6 cellular contexts compared by ENCODE assay signal in the genomic region with DNA sequence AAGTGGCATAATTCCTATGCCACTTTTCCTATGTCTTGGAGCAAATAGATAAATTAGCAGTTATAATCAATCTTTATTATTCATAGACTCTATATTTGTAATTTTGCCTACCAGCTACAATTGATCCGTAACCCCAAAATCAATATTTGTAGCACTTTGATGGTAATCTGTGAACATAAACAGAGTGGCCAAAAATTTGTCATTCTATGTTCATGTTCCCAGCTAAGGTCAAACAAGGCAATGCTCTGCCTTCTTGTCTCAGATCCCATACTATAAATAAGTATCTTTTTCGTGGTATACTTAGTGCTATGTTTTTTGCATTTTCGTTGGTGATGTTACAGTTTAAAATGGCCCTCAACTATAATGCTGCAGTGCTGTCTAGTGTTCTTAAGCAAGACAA.
"Had no signal": no experiment of that assay in that cellular context is flagged by ENCODE, and none has a peak within 500 bp of the region (broad histone marks: within the 10 kb centered on the region; RNA-seq: fewer than 3 reads in every experiment).

No MANE protein-coding gene starts in this region.

- DNase-seq: IMR-90, KBM-7, KG1 had no signal

- FAIRE-seq: HTR-8/SVneo, K562 had no signal

- H3K4me3 ChIP-seq: K562 had no signal

- H3K27ac ChIP-seq: HL-60 had no signal

- ATAC-seq: K562 had no signal
